In the genomic region with DNA sequence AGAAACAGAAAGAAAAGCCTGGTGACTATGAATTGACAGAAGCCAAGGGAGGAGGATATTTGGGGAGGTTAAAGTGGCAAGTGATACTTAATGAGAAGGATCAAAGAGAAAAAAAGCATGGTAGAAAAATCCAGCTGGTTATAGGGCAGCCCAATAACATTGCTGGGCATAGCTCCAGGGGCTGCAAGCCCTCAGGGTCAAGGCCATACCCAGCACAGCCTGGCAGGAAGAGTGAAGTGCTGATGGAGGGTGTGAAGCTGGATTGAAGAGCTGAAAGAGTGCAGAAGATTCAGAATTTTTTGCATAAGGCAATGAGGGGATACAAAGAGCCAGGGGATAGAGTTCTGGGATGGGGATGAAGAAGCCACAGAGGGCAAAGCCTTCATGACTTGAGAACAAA, we compare ENCODE assay signal across 24 cellular contexts. TPM values are rescaled to one million over a fixed set of nuclear protein-coding genes. Genes with fewer than 3 reads are reported as not detected.
DNase-seq lines count a peak whose midpoint lies in the region; ATAC-seq and TF ChIP-seq lines count a peak whose summit lies in the region.
"Had no signal": no experiment of that assay in that cellular context is flagged by ENCODE, and none has a peak within 500 bp of the region (broad histone marks: within the 10 kb centered on the region; RNA-seq: fewer than 3 reads in every experiment).

No MANE protein-coding gene starts in this region.

- peaks cover 3% of the 10 kb centered on the region for H3K9me3 Mint-ChIP-seq in activated CD4-positive, alpha-beta T cell treated with anti-CD3 and anti-CD28 coated beads, Interleukin-2, amount 10 ng/mL, durations not matched to agents 24 days and 14 days
- H3K9me3 Mint-ChIP-seq in activated naive CD8-positive, alpha-beta T cell treated with anti-CD3 and anti-CD28 coated beads for 36 hours = no peaks in the 10 kb centered on the region
- H3K9me3 Mint-ChIP-seq in activated naive CD8-positive, alpha-beta T cell treated with anti-CD3 and anti-CD28 coated beads, Interleukin-2, amount 50 U/mL, for 24 hours = no peaks in the 10 kb centered on the region
- H3K9me3 Mint-ChIP-seq in activated T-helper 17 cell treated with anti-CD3 and anti-CD28 coated beads, Interleukin-2, amount 50 U/mL, for 72 hours = no peaks in the 10 kb centered on the region
- H3K9me3 Mint-ChIP-seq: CD8-positive, alpha-beta memory T cell had no signal

- no peak overlapping the region for H3K4me2 ChIP-seq in osteoblast (ENCODE audit: insufficient read depth, low read length)
- H3K4me2 ChIP-seq: KMS-11, PC-9 had no signal

- H3K4me1 ChIP-seq in right lobe of liver = peaks cover 0 to 30% (median 9%) of the 10 kb centered on the region in 4 donors
- H3K4me1 ChIP-seq in osteoblast (ENCODE audit: insufficient read depth, low read length) = no peaks in the 10 kb centered on the region

- TF ChIP-seq CTCF in right lobe of liver (IDR thresholded peaks at IDR 0.05) (no peak), osteoblast (IDR thresholded peaks at IDR 0.05; ENCODE audit: extremely low read depth, low read depth, low read length) (no peak)

- H3K36me3 Mint-ChIP-seq in activated CD4-positive, alpha-beta T cell treated with anti-CD3 and anti-CD28 coated beads, Interleukin-2, amount 10 ng/mL, durations not matched to agents 24 days and 14 days (ENCODE audit: low read depth) = peaks cover 35% of the 10 kb centered on the region
- peaks cover 13% of the 10 kb centered on the region for H3K36me3 Mint-ChIP-seq in activated naive CD8-positive, alpha-beta T cell treated with anti-CD3 and anti-CD28 coated beads for 36 hours
- H3K36me3 Mint-ChIP-seq in activated naive CD8-positive, alpha-beta T cell treated with anti-CD3 and anti-CD28 coated beads, Interleukin-2, amount 50 U/mL, for 24 hours (ENCODE audit: low read depth) = peaks cover 2% of the 10 kb centered on the region
- no peaks in the 10 kb centered on the region for H3K36me3 Mint-ChIP-seq in activated T-helper 17 cell treated with anti-CD3 and anti-CD28 coated beads, Interleukin-2, amount 50 U/mL, for 72 hours (ENCODE audit: low read depth)

- intact Hi-C loops in activated CD4-positive, alpha-beta T cell treated with anti-CD3 and anti-CD28 coated beads, Interleukin-2, amount 10 ng/mL, durations not matched to agents 24 days and 14 days (cut with micrococcal nuclease) = no loop called here
- intact Hi-C loops in right lobe of liver (cut with DNase I) = loop anchor here in 1 of 2 donors (10.0 kb wide), 1 partner anchor 48 kb away; no protein-coding TSS in a partner anchor

- peak overlapping the region; percentile 76 for H3K27ac Mint-ChIP-seq in activated CD4-positive, alpha-beta T cell treated with anti-CD3 and anti-CD28 coated beads, Interleukin-2, amount 10 ng/mL, durations not matched to agents 24 days and 14 days
- H3K27ac Mint-ChIP-seq in activated naive CD8-positive, alpha-beta T cell treated with anti-CD3 and anti-CD28 coated beads for 36 hours = peak overlapping the region; percentile 54
- no peak overlapping the region for H3K27ac Mint-ChIP-seq in activated naive CD8-positive, alpha-beta T cell treated with anti-CD3 and anti-CD28 coated beads, Interleukin-2, amount 50 U/mL, for 24 hours
- no peak overlapping the region for H3K27ac Mint-ChIP-seq in activated T-helper 17 cell treated with anti-CD3 and anti-CD28 coated beads, Interleukin-2, amount 50 U/mL, for 72 hours

- no peak for ATAC-seq in activated naive CD8-positive, alpha-beta T cell treated with anti-CD3 and anti-CD28 coated beads, Interleukin-2, amount 50 U/mL, for 24 hours
- ATAC-seq in activated T-helper 17 cell treated with anti-CD3 and anti-CD28 coated beads, Interleukin-2, amount 50 U/mL, for 72 hours (replicated peaks) = peak; percentile 11
- peak; percentile 76 to 91 (median 88) for ATAC-seq in right lobe of liver
- ATAC-seq: HCT116 had no signal

- peaks cover 72% of the 10 kb centered on the region for H3K4me1 Mint-ChIP-seq in activated CD4-positive, alpha-beta T cell treated with anti-CD3 and anti-CD28 coated beads, Interleukin-2, amount 10 ng/mL, durations not matched to agents 24 days and 14 days
- peaks cover 32% of the 10 kb centered on the region for H3K4me1 Mint-ChIP-seq in activated naive CD8-positive, alpha-beta T cell treated with anti-CD3 and anti-CD28 coated beads for 36 hours
- H3K4me1 Mint-ChIP-seq in activated naive CD8-positive, alpha-beta T cell treated with anti-CD3 and anti-CD28 coated beads, Interleukin-2, amount 50 U/mL, for 24 hours = peaks cover 52% of the 10 kb centered on the region
- peaks cover 29% of the 10 kb centered on the region for H3K4me1 Mint-ChIP-seq in activated T-helper 17 cell treated with anti-CD3 and anti-CD28 coated beads, Interleukin-2, amount 50 U/mL, for 72 hours

- H3K79me2 ChIP-seq in osteoblast (ENCODE audit: insufficient read depth, low read length) = no peaks in the 10 kb centered on the region

- peak overlapping the region in 2 of 3 donors; percentile 22 to 45 for H3K27ac ChIP-seq in right lobe of liver
- no peak overlapping the region for H3K27ac ChIP-seq in osteoblast (ENCODE audit: low read depth, low read length)
- H3K27ac ChIP-seq: C4-2B, KMS-11, PC-9 had no signal

- DNase-seq in activated CD4-positive, alpha-beta T cell treated with anti-CD3 and anti-CD28 coated beads, Interleukin-2, amount 10 ng/mL, durations not matched to agents 24 days and 14 days = no peak
- no peak for DNase-seq in activated CD4-positive, alpha-beta T cell treated with anti-CD3 and anti-CD28 coated beads, Interleukin-2, amount 50 U/mL, for 4 hours
- DNase-seq in activated naive CD8-positive, alpha-beta T cell treated with anti-CD3 and anti-CD28 coated beads for 36 hours = no peak
- DNase-seq in activated naive CD8-positive, alpha-beta T cell treated with anti-CD3 and anti-CD28 coated beads, Interleukin-2, amount 50 U/mL, for 24 hours = no peak
- DNase-seq in right lobe of liver (peak; percentile 52 to 78 (median 76)), osteoblast (ENCODE audit: insufficient read length, low spot score, missing footprints) (no peak)
- DNase-seq: CD8-positive, alpha-beta memory T cell; DMS53; GDM1; GOT3; IMR-90; NCI-H1092 treated with DMSO at 0.1 percent for 48 hours; NCI-H1436 treated with DMSO at 0.1 percent for 48 hours; NCI-H1930; NCI-H69; PC-9; RPMI8226; SIG-M5 had no signal

- no peaks in the 10 kb centered on the region for H3K36me3 ChIP-seq in right lobe of liver
- H3K36me3 ChIP-seq in osteoblast (ENCODE audit: insufficient read depth, low read length) = no peaks in the 10 kb centered on the region

- H3K4me3 ChIP-seq in right lobe of liver = no peak overlapping the region
- no peak overlapping the region for H3K4me3 ChIP-seq in osteoblast (ENCODE audit: insufficient read depth, low read length)
- H3K4me3 ChIP-seq: PC-9 had no signal

- H4K20me1 ChIP-seq in osteoblast (ENCODE audit: insufficient read depth, low read length) = no peaks in the 10 kb centered on the region

- peak overlapping the region; percentile 4 for H3K4me3 Mint-ChIP-seq in activated CD4-positive, alpha-beta T cell treated with anti-CD3 and anti-CD28 coated beads, Interleukin-2, amount 10 ng/mL, durations not matched to agents 24 days and 14 days
- no peak overlapping the region for H3K4me3 Mint-ChIP-seq in activated naive CD8-positive, alpha-beta T cell treated with anti-CD3 and anti-CD28 coated beads for 36 hours
- H3K4me3 Mint-ChIP-seq in activated naive CD8-positive, alpha-beta T cell treated with anti-CD3 and anti-CD28 coated beads, Interleukin-2, amount 50 U/mL, for 24 hours = no peak overlapping the region
- H3K4me3 Mint-ChIP-seq in activated T-helper 17 cell treated with anti-CD3 and anti-CD28 coated beads, Interleukin-2, amount 50 U/mL, for 72 hours = peak overlapping the region; percentile 36
- H3K4me3 Mint-ChIP-seq: CD8-positive, alpha-beta memory T cell had no signal

- H3K27me3 ChIP-seq in right lobe of liver (no peaks in the 10 kb centered on the region), osteoblast (ENCODE audit: insufficient read depth, low read length) (peaks cover 21% of the 10 kb centered on the region)

- no peaks in the 10 kb centered on the region for H3K27me3 Mint-ChIP-seq in activated CD4-positive, alpha-beta T cell treated with anti-CD3 and anti-CD28 coated beads, Interleukin-2, amount 10 ng/mL, durations not matched to agents 24 days and 14 days
- H3K27me3 Mint-ChIP-seq in activated naive CD8-positive, alpha-beta T cell treated with anti-CD3 and anti-CD28 coated beads for 36 hours = no peaks in the 10 kb centered on the region
- H3K27me3 Mint-ChIP-seq in activated naive CD8-positive, alpha-beta T cell treated with anti-CD3 and anti-CD28 coated beads, Interleukin-2, amount 50 U/mL, for 24 hours = peaks cover 2% of the 10 kb centered on the region
- H3K27me3 Mint-ChIP-seq in activated T-helper 17 cell treated with anti-CD3 and anti-CD28 coated beads, Interleukin-2, amount 50 U/mL, for 72 hours = no peaks in the 10 kb centered on the region

- no peak for TF ChIP-seq POLR2A in right lobe of liver (IDR thresholded peaks at IDR 0.05)

- no peaks in the 10 kb centered on the region for H3K9me3 ChIP-seq in right lobe of liver
- H3K9me3 ChIP-seq in osteoblast (ENCODE audit: low read depth, low read length) = no peaks in the 10 kb centered on the region

- no peak overlapping the region for H2AFZ ChIP-seq in osteoblast (ENCODE audit: low read length)
- H2AFZ ChIP-seq: PC-9 had no signal

RNA-seq across cellular contexts. Expression of a gene that starts 8.0 kb away (rescaled TPM):
- 15.1 TPM in 2 replicates for total RNA-seq in activated CD4-positive, alpha-beta T cell treated with anti-CD3 and anti-CD28 coated beads, Interleukin-2, amount 10 ng/mL, durations not matched to agents 24 days and 14 days
- total RNA-seq in activated naive CD8-positive, alpha-beta T cell treated with anti-CD3 and anti-CD28 coated beads for 36 hours = under 1 TPM in 1 of 2 experiments, not detected in 1; 0.36 TPM
- 1 to 10 TPM; 2.4 to 9.7 TPM for total RNA-seq in activated T-helper 17 cell treated with anti-CD3 and anti-CD28 coated beads, Interleukin-2, amount 50 U/mL, for 72 hours
- 100 to 1,000 TPM; 281 to 749 (median 512) TPM for total RNA-seq in right lobe of liver
- total RNA-seq in osteoblast = 0.88 and 1.8 TPM in 2 replicates
- total RNA-seq: NCI-H460, PC-9 had no signal

RNA-seq across cellular contexts. Expression of a gene that starts 21.5 kb away (rescaled TPM):
- 449 and 477 TPM in 2 replicates for total RNA-seq in activated CD4-positive, alpha-beta T cell treated with anti-CD3 and anti-CD28 coated beads, Interleukin-2, amount 10 ng/mL, durations not matched to agents 24 days and 14 days
- total RNA-seq in activated naive CD8-positive, alpha-beta T cell treated with anti-CD3 and anti-CD28 coated beads for 36 hours = 10 to 100 TPM; 11.4 to 13.1 TPM
- 10 to 100 TPM; 16.1 to 17.1 TPM for total RNA-seq in activated T-helper 17 cell treated with anti-CD3 and anti-CD28 coated beads, Interleukin-2, amount 50 U/mL, for 72 hours
- total RNA-seq in right lobe of liver (100 to 1,000 TPM in 4 of 6 experiments, 10 to 100 TPM in 2; 36.9 to 749 (median 247) TPM), osteoblast (10.5 and 11.2 TPM in 2 replicates)
- total RNA-seq: HT1080 had no signal

RNA-seq across cellular contexts. Expression of a gene that starts 44.4 kb away (rescaled TPM):
- total RNA-seq in activated CD4-positive, alpha-beta T cell treated with anti-CD3 and anti-CD28 coated beads, Interleukin-2, amount 10 ng/mL, durations not matched to agents 24 days and 14 days = 20.3 and 21.0 TPM in 2 replicates
- total RNA-seq in activated naive CD8-positive, alpha-beta T cell treated with anti-CD3 and anti-CD28 coated beads for 36 hours = under 1 TPM; 0.88 to 0.89 TPM
- 10 to 100 TPM in 1 of 2 donors, 1 to 10 TPM in 1; 7.2 to 11.9 TPM for total RNA-seq in activated T-helper 17 cell treated with anti-CD3 and anti-CD28 coated beads, Interleukin-2, amount 50 U/mL, for 72 hours
- total RNA-seq in right lobe of liver (10 to 100 TPM in 1 of 6 experiments, 1 to 10 TPM in 5; 5.0 to 14.6 (median 8.4) TPM), osteoblast (5.4 and 9.7 TPM in 2 replicates)

RNA-seq across cellular contexts. Expression of a gene that starts 59.2 kb away (rescaled TPM):
- total RNA-seq in activated CD4-positive, alpha-beta T cell treated with anti-CD3 and anti-CD28 coated beads, Interleukin-2, amount 10 ng/mL, durations not matched to agents 24 days and 14 days = 392 and 394 TPM in 2 replicates
- 100 to 1,000 TPM; 194 to 204 TPM for total RNA-seq in activated naive CD8-positive, alpha-beta T cell treated with anti-CD3 and anti-CD28 coated beads for 36 hours
- 100 to 1,000 TPM; 175 to 184 TPM for total RNA-seq in activated T-helper 17 cell treated with anti-CD3 and anti-CD28 coated beads, Interleukin-2, amount 50 U/mL, for 72 hours
- 1 to 10 TPM in 5 of 6 experiments, under 1 TPM in 1; 0.95 to 7.7 (median 1.6) TPM for total RNA-seq in right lobe of liver
- total RNA-seq in osteoblast = not detected in 2 replicates
- total RNA-seq: HT1080, NCI-H460, PC-9 had no signal

Comparison
In these comparisons a context has a peak if more than half of its experiments do, and no peak if none do; other contexts are left out.
1. H3K27ac Mint-ChIP-seq: peak in activated CD4-positive, alpha-beta T cell treated with anti-CD3 and anti-CD28 coated beads, Interleukin-2, amount 10 ng/mL, durations not matched to agents 24 days and 14 days (single experiment) and activated naive CD8-positive, alpha-beta T cell treated with anti-CD3 and anti-CD28 coated beads for 36 hours (single experiment); none in activated naive CD8-positive, alpha-beta T cell treated with anti-CD3 and anti-CD28 coated beads, Interleukin-2, amount 50 U/mL, for 24 hours (single experiment) and activated T-helper 17 cell treated with anti-CD3 and anti-CD28 coated beads, Interleukin-2, amount 50 U/mL, for 72 hours (single experiment).
2. DNase-seq: peak in right lobe of liver (3 of 3); none in activated CD4-positive, alpha-beta T cell treated with anti-CD3 and anti-CD28 coated beads, Interleukin-2, amount 10 ng/mL, durations not matched to agents 24 days and 14 days (single experiment), activated CD4-positive, alpha-beta T cell treated with anti-CD3 and anti-CD28 coated beads, Interleukin-2, amount 50 U/mL, for 4 hours (0 of 2), activated naive CD8-positive, alpha-beta T cell treated with anti-CD3 and anti-CD28 coated beads for 36 hours (single experiment), activated naive CD8-positive, alpha-beta T cell treated with anti-CD3 and anti-CD28 coated beads, Interleukin-2, amount 50 U/mL, for 24 hours (single experiment) and osteoblast (single experiment).
3. H3K4me3 Mint-ChIP-seq: peak in activated CD4-positive, alpha-beta T cell treated with anti-CD3 and anti-CD28 coated beads, Interleukin-2, amount 10 ng/mL, durations not matched to agents 24 days and 14 days (single experiment) and activated T-helper 17 cell treated with anti-CD3 and anti-CD28 coated beads, Interleukin-2, amount 50 U/mL, for 72 hours (single experiment); none in activated naive CD8-positive, alpha-beta T cell treated with anti-CD3 and anti-CD28 coated beads for 36 hours (single experiment) and activated naive CD8-positive, alpha-beta T cell treated with anti-CD3 and anti-CD28 coated beads, Interleukin-2, amount 50 U/mL, for 24 hours (single experiment).
4. RNA of a gene that starts 8.0 kb away (total RNA-seq): 281 to 749 TPM in right lobe of liver; 15.1 TPM in activated CD4-positive, alpha-beta T cell treated with anti-CD3 and anti-CD28 coated beads, Interleukin-2, amount 10 ng/mL, durations not matched to agents 24 days and 14 days, 2.4 to 9.7 TPM in activated T-helper 17 cell treated with anti-CD3 and anti-CD28 coated beads, Interleukin-2, amount 50 U/mL, for 72 hours, 0.88 to 1.8 TPM in osteoblast and 0.36 TPM in activated naive CD8-positive, alpha-beta T cell treated with anti-CD3 and anti-CD28 coated beads for 36 hours; every median in the first group is over 10 times any median in the second.